In the genomic region with DNA sequence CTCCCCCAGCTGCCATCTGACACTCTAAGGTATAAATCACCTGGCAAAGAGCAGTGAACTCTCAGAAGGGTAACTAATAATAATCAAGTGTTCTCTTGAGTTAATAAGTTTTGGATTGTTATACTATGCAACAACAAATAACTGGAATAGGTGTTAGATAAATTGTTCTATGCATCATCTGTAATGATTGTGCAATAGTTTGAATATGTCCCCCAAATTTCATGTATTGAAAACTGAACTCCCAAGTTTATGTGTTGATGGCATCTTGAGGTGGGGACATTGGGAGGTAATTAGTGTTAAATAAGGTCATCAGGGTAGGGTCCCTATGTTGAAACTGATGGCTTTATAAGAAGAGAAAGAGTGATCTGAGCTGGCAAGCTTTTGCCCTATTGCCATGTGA, we compare ENCODE assay signal across 8 cellular contexts.
"Had no signal": no experiment of that assay in that cellular context is flagged by ENCODE, and none has a peak within 500 bp of the region (broad histone marks: within the 10 kb centered on the region; RNA-seq: fewer than 3 reads in every experiment).

No MANE protein-coding gene starts in this region.

- H3K9ac ChIP-seq: GM23248, KMS-11 had no signal

- FAIRE-seq: H54, HTR-8/SVneo had no signal

- DNase-seq: GM23248, GOT3, H9, HCEC 1CT, KBM-7 had no signal

- H3K27ac ChIP-seq: GM23248, KMS-11 had no signal

- H3K4me3 ChIP-seq: GM23248 had no signal

- H3K4me2 ChIP-seq: KMS-11 had no signal

- H2AFZ ChIP-seq: GM23248 had no signal
